Comparison of ENCODE assay signal across 8 cellular contexts in genomic region chr6:26025894-26026832, GRCh38.
DNase-seq lines count a peak whose midpoint lies in the region; ATAC-seq lines count a peak whose summit lies in the region.

No MANE protein-coding gene starts in this region.

- POLR2A ChIA-PET in CD8-positive, alpha-beta memory T cell (lab: Charles Lee): interaction anchor here (0.5 to 12.1 kb wide), 33 partner anchors 9 to 1868 kb away, joined by 3 to 326 read pairs (median 4); partner anchors contain the start of gene CARMIL1

- no peaks in the 10 kb centered on the region for H3K9me3 ChIP-seq in CD8-positive, alpha-beta memory T cell (ENCODE audit: low read length)
- no peaks in the 10 kb centered on the region for H3K9me3 ChIP-seq in endocrine pancreas (ENCODE audit: control insufficient read depth, low read length)

- peak overlapping the region; percentile 86 for H3K27ac ChIP-seq in CD8-positive, alpha-beta memory T cell (ENCODE audit: low read depth, low read length)

- CTCF ChIA-PET in CD8-positive, alpha-beta memory T cell (lab: Charles Lee): interaction anchor here (0.6 to 10.9 kb wide), 35 partner anchors 8 to 1867 kb away, joined by 3 to 173 read pairs (median 4); partner anchors contain the start of genes HFE and TRIM38
- CTCF ChIA-PET in activated CD8-positive, alpha-beta memory T cell treated with anti-CD3 and anti-CD28 coated beads, Interleukin-2, amount 10 ng/mL, durations not matched to agents 7 days and 5 days (lab: Charles Lee): interaction anchor here (0.6 to 7.4 kb wide), 15 partner anchors 9 to 1869 kb away, joined by 3 to 45 read pairs (median 4); a partner anchor contains a TSS

- peaks cover 0 to 13% (median 0%) of the 10 kb centered on the region in 3 donors for H3K36me3 Mint-ChIP-seq in CD8-positive, alpha-beta memory T cell
- peaks cover 2% of the 10 kb centered on the region for H3K36me3 Mint-ChIP-seq in activated CD8-positive, alpha-beta memory T cell treated with anti-CD3 and anti-CD28 coated beads, Interleukin-2, amount 10 ng/mL, durations not matched to agents 7 days and 5 days

- peak; percentile 30 for ATAC-seq in GM21360 (IDR thresholded peaks at IDR 0.05; ENCODE audit: unreplicated experiment)
- ATAC-seq in activated CD8-positive, alpha-beta memory T cell treated with anti-CD3 and anti-CD28 coated beads, Interleukin-2, amount 10 ng/mL, durations not matched to agents 7 days and 5 days: peak; percentile 37

- peak overlapping the region; percentile 59 for H3K4me3 ChIP-seq in CD8-positive, alpha-beta memory T cell (ENCODE audit: low read length)
- H3K4me3 ChIP-seq in endocrine pancreas (ENCODE audit: control insufficient read depth, insufficient read depth, low read length): peak overlapping the region; percentile 98

- no peaks in the 10 kb centered on the region for H3K27me3 ChIP-seq in CD8-positive, alpha-beta memory T cell (ENCODE audit: insufficient read depth, low read length, poor library complexity, severe bottlenecking)
- no peaks in the 10 kb centered on the region for H3K27me3 ChIP-seq in endocrine pancreas (ENCODE audit: control insufficient read depth, insufficient read depth, low read length)

- H3K4me3 Mint-ChIP-seq in CD8-positive, alpha-beta memory T cell: peak overlapping the region; percentile 85 to 95 (median 93)
- H3K4me3 Mint-ChIP-seq in activated CD8-positive, alpha-beta memory T cell treated with anti-CD3 and anti-CD28 coated beads, Interleukin-2, amount 10 ng/mL, durations not matched to agents 7 days and 5 days: peak overlapping the region; percentile 83

- H3K4me1 ChIP-seq in CD8-positive, alpha-beta memory T cell (ENCODE audit: insufficient read depth, low read length): peaks cover 21% of the 10 kb centered on the region
- peaks cover 5% of the 10 kb centered on the region for H3K4me1 ChIP-seq in endocrine pancreas (ENCODE audit: control insufficient read depth, insufficient read depth, low read length)

- H3K4me1 Mint-ChIP-seq in CD8-positive, alpha-beta memory T cell: peaks cover 30 to 77% (median 55%) of the 10 kb centered on the region in 3 donors
- peaks cover 81% of the 10 kb centered on the region for H3K4me1 Mint-ChIP-seq in activated CD8-positive, alpha-beta memory T cell treated with anti-CD3 and anti-CD28 coated beads, Interleukin-2, amount 10 ng/mL, durations not matched to agents 7 days and 5 days

- peaks cover 0 to 5% (median 2%) of the 10 kb centered on the region in 5 donors for H3K9me3 Mint-ChIP-seq in CD8-positive, alpha-beta memory T cell
- no peaks in the 10 kb centered on the region for H3K9me3 Mint-ChIP-seq in activated CD8-positive, alpha-beta memory T cell treated with anti-CD3 and anti-CD28 coated beads, Interleukin-2, amount 10 ng/mL, durations not matched to agents 7 days and 5 days (ENCODE audit: low read depth)

- peaks cover 0 to 9% of the 10 kb centered on the region in 2 donors for H3K27me3 Mint-ChIP-seq in CD8-positive, alpha-beta memory T cell
- peaks cover 4% of the 10 kb centered on the region for H3K27me3 Mint-ChIP-seq in activated CD8-positive, alpha-beta memory T cell treated with anti-CD3 and anti-CD28 coated beads, Interleukin-2, amount 10 ng/mL, durations not matched to agents 7 days and 5 days

- H3K9ac ChIP-seq in endocrine pancreas (ENCODE audit: control insufficient read depth, insufficient read depth, low read length): peak overlapping the region; percentile 23

- no peaks in the 10 kb centered on the region for H3K36me3 ChIP-seq in CD8-positive, alpha-beta memory T cell (ENCODE audit: insufficient read depth, low read length)
- no peaks in the 10 kb centered on the region for H3K36me3 ChIP-seq in endocrine pancreas (ENCODE audit: control insufficient read depth, insufficient read depth, low read length)

- DNase-seq in CD8-positive, alpha-beta memory T cell: peak; percentile 86 to 95 (median 94)
- DNase-seq in HT1080 (ENCODE audit: low read depth): peak; percentile 95
- DNase-seq in NOMO-1 (lab: John Stamatoyannopoulos, UW; ENCODE audit: unreplicated experiment in 2 of 2): peak; percentile 93 to 94
- peak; percentile 97 for DNase-seq in activated CD8-positive, alpha-beta memory T cell treated with anti-CD3 and anti-CD28 coated beads, Interleukin-2, amount 10 ng/mL, durations not matched to agents 7 days and 5 days
- DNase-seq in midbrain (lab: John Stamatoyannopoulos, UW): peak; percentile 85
- peak; percentile 73 to 78 for DNase-seq in stimulated activated CD8-positive, alpha-beta memory T cell treated with anti-CD3 and anti-CD28 coated beads, Interleukin-2, amount 100 ng/mL, for 1 hour (ENCODE audit: low read depth in 2 of 2)

- peak overlapping the region; percentile 93 to 100 (median 98) for H3K27ac Mint-ChIP-seq in CD8-positive, alpha-beta memory T cell
- H3K27ac Mint-ChIP-seq in activated CD8-positive, alpha-beta memory T cell treated with anti-CD3 and anti-CD28 coated beads, Interleukin-2, amount 10 ng/mL, durations not matched to agents 7 days and 5 days: peak overlapping the region; percentile 99

Comparison
In these comparisons a context has a peak if more than half of its experiments do, and no peak if none do; other contexts are left out.
1. Peak in every context shown above with its lines: DNase-seq, ATAC-seq, H3K4me3 ChIP-seq and H3K27ac ChIP-seq.